Comparison of ENCODE assay signal across 10 cellular contexts in the genomic region with DNA sequence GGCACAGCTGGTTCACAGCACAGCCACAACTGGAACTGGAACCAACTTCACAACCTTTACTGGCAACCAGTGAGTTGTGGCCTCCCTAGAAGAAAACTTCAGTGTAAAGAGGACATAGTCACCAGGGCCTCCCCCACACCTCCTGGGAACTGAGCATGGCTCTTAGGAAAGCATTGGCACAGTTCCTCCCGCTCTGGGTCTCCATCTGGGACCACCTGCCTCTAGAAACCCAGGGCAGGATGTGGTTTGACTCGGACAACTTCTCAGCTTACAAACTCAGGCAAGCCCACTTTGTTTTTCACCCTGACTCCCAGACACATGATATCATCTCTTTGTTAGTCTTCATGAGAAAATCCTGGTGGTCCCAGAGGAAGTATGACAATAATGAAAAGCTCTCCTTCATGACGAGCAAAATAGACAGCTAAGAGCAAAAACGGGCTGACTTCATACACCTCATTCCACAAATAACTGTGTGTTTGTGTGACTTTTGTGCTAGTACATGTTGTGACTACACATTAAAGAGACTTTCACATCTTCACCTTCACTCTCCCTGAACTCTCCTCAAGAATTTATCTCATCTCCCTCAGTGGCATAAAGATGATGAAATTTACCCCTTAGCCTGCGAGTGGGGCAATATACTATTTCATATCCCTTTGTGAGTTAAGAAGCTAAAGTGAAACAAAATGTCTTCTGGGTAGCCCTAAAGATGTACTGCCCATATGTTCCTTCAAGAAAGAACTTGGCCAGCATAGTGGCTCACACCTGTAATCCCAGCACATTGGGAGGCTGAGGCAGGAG.
DNase-seq lines count a peak whose midpoint lies in the region; ATAC-seq and FAIRE-seq lines count a peak whose summit lies in the region.
"Had no signal": no experiment of that assay in that cellular context is flagged by ENCODE, and none has a peak within 500 bp of the region (broad histone marks: within the 10 kb centered on the region; RNA-seq: fewer than 3 reads in every experiment).

No MANE protein-coding gene starts in this region.

- ATAC-seq in GM18907 (IDR thresholded peaks at IDR 0.05; ENCODE audit: unreplicated experiment), result no peak
- ATAC-seq in HG03175 (IDR thresholded peaks at IDR 0.05; ENCODE audit: unreplicated experiment), result no peak

- no peaks in the 10 kb centered on the region for H3K9me3 Mint-ChIP-seq in activated naive CD4-positive, alpha-beta T cell treated with anti-CD3 and anti-CD28 coated beads, Interleukin-2, amount 50 U/mL, for 24 hours

- H3K4me3 Mint-ChIP-seq in activated naive CD4-positive, alpha-beta T cell treated with anti-CD3 and anti-CD28 coated beads, Interleukin-2, amount 50 U/mL, for 24 hours, result peak overlapping the region; percentile 23

- no peak for FAIRE-seq in urothelium cell line (lab: Jason Lieb, UNC)

- DNase-seq in activated naive CD4-positive, alpha-beta T cell (lab: John Stamatoyannopoulos, UW), result no peak
- DNase-seq in RPMI7951 (ENCODE audit: low read depth) (peak; percentile 90), fibroblast of gingiva (ENCODE audit: low read depth) (peak; percentile 53), urothelium cell line (ENCODE audit: low spot score) (peak; percentile 6), cerebellum (ENCODE audit: low spot score) (no peak)
- DNase-seq: activated CD8-positive, alpha-beta memory T cell treated with anti-CD3 and anti-CD28 coated beads, Interleukin-2, amount 50 U/mL, for 48 hours; BE2C had no signal

- H3K4me1 Mint-ChIP-seq in activated naive CD4-positive, alpha-beta T cell treated with anti-CD3 and anti-CD28 coated beads, Interleukin-2, amount 50 U/mL, for 24 hours, result peaks cover 58% of the 10 kb centered on the region

- peak overlapping the region; percentile 71 for H3K27ac Mint-ChIP-seq in activated naive CD4-positive, alpha-beta T cell treated with anti-CD3 and anti-CD28 coated beads, Interleukin-2, amount 50 U/mL, for 24 hours

- H3K36me3 Mint-ChIP-seq in activated naive CD4-positive, alpha-beta T cell treated with anti-CD3 and anti-CD28 coated beads, Interleukin-2, amount 50 U/mL, for 24 hours, result peaks cover 3% of the 10 kb centered on the region

- H3K27me3 Mint-ChIP-seq in activated naive CD4-positive, alpha-beta T cell treated with anti-CD3 and anti-CD28 coated beads, Interleukin-2, amount 50 U/mL, for 24 hours, result no peaks in the 10 kb centered on the region

Comparison
In these comparisons a context has a peak if more than half of its experiments do, and no peak if none do; other contexts are left out.
1. DNase-seq: peak in RPMI7951 (single experiment), fibroblast of gingiva (single experiment) and urothelium cell line (single experiment); none in activated naive CD4-positive, alpha-beta T cell (0 of 4) and cerebellum (single experiment).